ENCODE assay signal across 9 cellular contexts in genomic region chrX:7120578-7121219, GRCh38. TPM values are rescaled to one million over a fixed set of nuclear protein-coding genes. Genes with fewer than 3 reads are reported as not detected.
DNase-seq lines count a peak whose midpoint lies in the region; ATAC-seq and TF ChIP-seq lines count a peak whose summit lies in the region.
"Had no signal": no experiment of that assay in that cellular context is flagged by ENCODE, and none has a peak within 500 bp of the region (broad histone marks: within the 10 kb centered on the region; RNA-seq: fewer than 3 reads in every experiment).

No MANE protein-coding gene starts in this region.

- no peaks in the 10 kb centered on the region for H3K36me3 ChIP-seq in transverse colon

- POLR2A ChIA-PET in HEK293T (lab: Yijun Ruan, JAX): no interaction called here

- H3K4me3 ChIP-seq in fibroblast of mammary gland (ENCODE audit: control insufficient read depth, low read depth, low read length) (no peak overlapping the region), transverse colon (no peak overlapping the region)

- intact Hi-C loops in Right ventricle myocardium superior (cut with DNase I) (no loop called here), left ventricle myocardium superior (cut with micrococcal nuclease) (no loop called here), transverse colon (cut with DNase I; ENCODE audit: low total_unique reads) (no loop called here)

- TF ChIP-seq EP300 in transverse colon (IDR thresholded peaks at IDR 0.05; ENCODE audit: low read depth): no peak

- ATAC-seq in Right ventricle myocardium superior (ENCODE audit: poor library complexity) (peak; percentile 34), left ventricle myocardium superior (no peak)
- no peak for ATAC-seq in stimulated activated effector memory CD8-positive, alpha-beta T cell treated with anti-CD3 and anti-CD28 coated beads, Interleukin-12 subunit alpha, Interleukin-12 subunit beta, amount 100 ng/mL, for 72 hours

- H3K4me1 ChIP-seq in transverse colon: peaks cover 0 to 20% (median 16%) of the 10 kb centered on the region in 4 donors

- no peaks in the 10 kb centered on the region for H3K27me3 ChIP-seq in transverse colon

- H3K27ac Mint-ChIP-seq in stimulated activated effector memory CD8-positive, alpha-beta T cell treated with anti-CD3 and anti-CD28 coated beads, Interleukin-12 subunit alpha, Interleukin-12 subunit beta, amount 100 ng/mL, for 72 hours: no peak overlapping the region

- no peaks in the 10 kb centered on the region for H3K9me3 Mint-ChIP-seq in stimulated activated effector memory CD8-positive, alpha-beta T cell treated with anti-CD3 and anti-CD28 coated beads, Interleukin-12 subunit alpha, Interleukin-12 subunit beta, amount 100 ng/mL, for 72 hours

- no peak overlapping the region for H3K4me3 Mint-ChIP-seq in stimulated activated effector memory CD8-positive, alpha-beta T cell treated with anti-CD3 and anti-CD28 coated beads, Interleukin-12 subunit alpha, Interleukin-12 subunit beta, amount 100 ng/mL, for 72 hours
- H3K4me3 Mint-ChIP-seq: activated T-cell treated with anti-CD3 and anti-CD28 coated beads, Interleukin-2, amount 50 U/mL, for 24 hours had no signal

- H3K9me3 ChIP-seq in transverse colon: no peaks in the 10 kb centered on the region

- CTCF ChIA-PET in HEK293T (lab: Yijun Ruan, JAX): no interaction called here

- peaks cover 27% of the 10 kb centered on the region for H3K4me1 Mint-ChIP-seq in stimulated activated effector memory CD8-positive, alpha-beta T cell treated with anti-CD3 and anti-CD28 coated beads, Interleukin-12 subunit alpha, Interleukin-12 subunit beta, amount 100 ng/mL, for 72 hours

- H3K27ac ChIP-seq in transverse colon: peak overlapping the region; percentile 64 to 74 (median 68)

- TF ChIP-seq CTCF in fibroblast of mammary gland (conservative IDR thresholded peaks at IDR 0.05; ENCODE audit: control insufficient read depth, insufficient read depth, low read depth, low read length): no peak
- TF ChIP-seq CTCF in transverse colon (IDR thresholded peaks at IDR 0.05): no peak

- peaks cover 9% of the 10 kb centered on the region for H3K36me3 Mint-ChIP-seq in stimulated activated effector memory CD8-positive, alpha-beta T cell treated with anti-CD3 and anti-CD28 coated beads, Interleukin-12 subunit alpha, Interleukin-12 subunit beta, amount 100 ng/mL, for 72 hours

- DNase-seq in Right ventricle myocardium superior: no peak
- DNase-seq in left ventricle myocardium superior: no peak
- DNase-seq in NCI-H82 (lab: John Stamatoyannopoulos, UW): peak; percentile 54
- DNase-seq in fibroblast of mammary gland (ENCODE audit: low read depth): peak; percentile 64
- peak; percentile 54 for DNase-seq in transverse colon
- no peak for DNase-seq in GM03348 (ENCODE audit: low spot score)
- no peak for DNase-seq in stimulated activated effector memory CD8-positive, alpha-beta T cell treated with anti-CD3 and anti-CD28 coated beads, Interleukin-12 subunit alpha, Interleukin-12 subunit beta, amount 100 ng/mL, for 72 hours (ENCODE audit: low spot score in 2 of 2)
- DNase-seq in HEK293T (ENCODE audit: extremely low spot score): no peak
- DNase-seq: activated T-cell treated with anti-CD3 and anti-CD28 coated beads, Interleukin-2, amount 50 U/mL, for 24 hours had no signal

- no peak for TF ChIP-seq POLR2A in transverse colon (IDR thresholded peaks at IDR 0.05)

- 33% methylated on average over 2 of the region's 2 CpGs; no CpG with 5 or more reads in 1 of the 2 donors for WGBS in transverse colon (ENCODE audit: low coverage in 1 of 2), 2 donors

- in situ Hi-C loops in transverse colon (cut with MboI; ENCODE audit: low pct_ligation_motif_present in 1 of 4, low pct_unique_long_range_greater_than_20kb in 1 of 4, low sequenced_read_pairs in 3 of 4): no loop called here

TF ChIP-seq in HEK293T, 16 proteins besides CTCF, POLR2A, EP300 and RAD21:
- TF ChIP-seq SUZ12 (IDR thresholded peaks at IDR 0.05) (no peak), SP1 (IDR thresholded peaks at IDR 0.05) (no peak)
TF ChIP-seq in HEK293T: peak in this region for 0.

RNA-seq across cellular contexts. Expression of gene STS, which starts 26.8 kb away (rescaled TPM):
- 4.3 TPM for total RNA-seq in Right ventricle myocardium superior
- total RNA-seq in left ventricle myocardium superior: 4.7 TPM
- 1 to 10 TPM; 1.8 to 7.9 (median 5.3) TPM for total RNA-seq in transverse colon

RNA-seq across cellular contexts. Expression of gene PUDP, which starts 27.3 kb away (rescaled TPM):
- total RNA-seq in Right ventricle myocardium superior (21.6 TPM), left ventricle myocardium superior (21.9 TPM), transverse colon (10 to 100 TPM in 3 of 4 donors, 1 to 10 TPM in 1; 3.7 to 31.9 (median 23.3) TPM)

Comparison
In these comparisons a context has a peak if more than half of its experiments do, and no peak if none do; other contexts are left out.
1. DNase-seq: peak in NCI-H82 (single experiment), fibroblast of mammary gland (single experiment) and transverse colon (single experiment); none in Right ventricle myocardium superior (single experiment), left ventricle myocardium superior (single experiment), GM03348 (single experiment), stimulated activated effector memory CD8-positive, alpha-beta T cell treated with anti-CD3 and anti-CD28 coated beads, Interleukin-12 subunit alpha, Interleukin-12 subunit beta, amount 100 ng/mL, for 72 hours (0 of 2) and HEK293T (single experiment).